In genomic region chr16:84593825-84594724, GRCh38 we compare ENCODE assay signal across 9 cellular contexts. TPM values are rescaled to one million over a fixed set of nuclear protein-coding genes. Genes with fewer than 3 reads are reported as not detected.
DNase-seq lines count a peak whose midpoint lies in the region; ATAC-seq and TF ChIP-seq lines count a peak whose summit lies in the region.
"Had no signal": no experiment of that assay in that cellular context is flagged by ENCODE, and none has a peak within 500 bp of the region (broad histone marks: within the 10 kb centered on the region; RNA-seq: fewer than 3 reads in every experiment).

No MANE protein-coding gene starts in this region.

- no peak for TF ChIP-seq CTCF in gastrocnemius medialis (IDR thresholded peaks at IDR 0.05 in 4 of 5, conservative IDR thresholded peaks at IDR 0.05 in 1 of 5)

- no peaks in the 10 kb centered on the region for H3K9me3 ChIP-seq in gastrocnemius medialis

- H3K36me3 ChIP-seq in gastrocnemius medialis, result no peaks in the 10 kb centered on the region

- no peak overlapping the region for H3K4me3 ChIP-seq in gastrocnemius medialis

- no peak for TF ChIP-seq POLR2A in gastrocnemius medialis (IDR thresholded peaks at IDR 0.05)

- peak; percentile 50 for DNase-seq in NCI-H1105 (lab: John Stamatoyannopoulos, UW)
- peak; percentile 76 to 80 for DNase-seq in activated T-cell treated with anti-CD3 and anti-CD28 coated beads, Interleukin-2, amount 50 U/mL, for 48 hours
- DNase-seq in inferior parietal cortex (ENCODE audit: extremely low spot score), result peak; percentile 42
- peak; percentile 37 for DNase-seq in stimulated activated CD8-positive, alpha-beta memory T cell treated with anti-CD3 and anti-CD28 coated beads, Interleukin-7, amount 100 ng/mL, for 24 hours (ENCODE audit: low read depth)
- no peak for DNase-seq in AG08395 (ENCODE audit: low spot score)
- DNase-seq in gastrocnemius medialis, result no peak

- peak; percentile 68 for ATAC-seq in GM18499 (IDR thresholded peaks at IDR 0.05; ENCODE audit: insufficient read depth, unreplicated experiment)
- peak; percentile 81 for ATAC-seq in GM21825 (IDR thresholded peaks at IDR 0.05; ENCODE audit: unreplicated experiment)
- ATAC-seq in gastrocnemius medialis, result no peak
- ATAC-seq: Panc1 had no signal

- intact Hi-C loops in gastrocnemius medialis (cut with DNase I; ENCODE audit: low total_unique reads), result no loop called here

- H3K27me3 ChIP-seq in gastrocnemius medialis, result no peaks in the 10 kb centered on the region

- in situ Hi-C loops in gastrocnemius medialis (cut with MboI; ENCODE audit: low sequenced_read_pairs in 4 of 4), result no loop called here

- H3K27ac ChIP-seq in gastrocnemius medialis, result no peak overlapping the region

- H3K4me1 ChIP-seq in gastrocnemius medialis, result no peaks in the 10 kb centered on the region

RNA-seq across cellular contexts. Expression of gene COTL1, which starts 23.8 kb away (rescaled TPM):
- total RNA-seq in gastrocnemius medialis, result 1 to 10 TPM; 2.8 to 8.7 (median 6.2) TPM

RNA-seq across cellular contexts. Expression of gene KLHL36, which starts 54.2 kb away (rescaled TPM):
- 10 to 100 TPM; 15.6 to 33.9 (median 18.2) TPM for total RNA-seq in gastrocnemius medialis

Comparison
In these comparisons a context has a peak if more than half of its experiments do, and no peak if none do; other contexts are left out.
1. ATAC-seq: peak in GM18499 (single experiment) and GM21825 (single experiment); none in gastrocnemius medialis (0 of 2).
2. DNase-seq: peak in NCI-H1105 (single experiment), activated T-cell treated with anti-CD3 and anti-CD28 coated beads, Interleukin-2, amount 50 U/mL, for 48 hours (2 of 2), inferior parietal cortex (single experiment) and stimulated activated CD8-positive, alpha-beta memory T cell treated with anti-CD3 and anti-CD28 coated beads, Interleukin-7, amount 100 ng/mL, for 24 hours (single experiment); none in AG08395 (single experiment) and gastrocnemius medialis (0 of 2).